In genomic region chr14:94936901-94937321, GRCh38 we compare ENCODE assay signal across 15 cellular contexts.
DNase-seq lines count a peak whose midpoint lies in the region; ATAC-seq, FAIRE-seq and TF ChIP-seq lines count a peak whose summit lies in the region.
"Had no signal": no experiment of that assay in that cellular context is flagged by ENCODE, and none has a peak within 500 bp of the region (broad histone marks: within the 10 kb centered on the region; RNA-seq: fewer than 3 reads in every experiment).

No MANE protein-coding gene starts in this region.

- H3K27ac Mint-ChIP-seq in GM23338, result no peak overlapping the region
- H3K27ac Mint-ChIP-seq: activated CD4-positive, alpha-beta memory T cell treated with anti-CD3 and anti-CD28 coated beads, Interleukin-2, amount 10 ng/mL, durations not matched to agents 7 days and 5 days; CD4-positive, alpha-beta T cell had no signal

- H4K91ac ChIP-seq in H1 (replicated peaks; ENCODE audit: insufficient read length, low read length), result no peak overlapping the region

- H4K20me1 ChIP-seq in GM23338 (replicated peaks; ENCODE audit: insufficient read depth) (no peaks in the 10 kb centered on the region), H1 (replicated peaks in 1 of 2; ENCODE audit: control insufficient read depth in 1 of 2, insufficient read depth in 2 of 2, low read length in 2 of 2) (peaks cover 0 to 6% of the 10 kb centered on the region in 2 experiments)

- H3K9me3 ChIP-seq in H1 (ENCODE audit: insufficient read depth in 2 of 2, low read depth in 1 of 2, low read length in 1 of 2) (no peaks in the 10 kb centered on the region; a peak in 1 of 4 replicates), mucosa of rectum (ENCODE audit: control insufficient read depth in 2 of 2, low read length in 2 of 2) (no peaks in the 10 kb centered on the region), subcutaneous abdominal adipose tissue (ENCODE audit: control insufficient read depth in 5 of 5, low read length in 5 of 5) (no peaks in the 10 kb centered on the region)

- H3K9ac ChIP-seq in H1 (replicated peaks in 1 of 4; ENCODE audit: extremely low read depth in 1 of 4, low read depth in 3 of 4, low read length in 3 of 4) (no peak overlapping the region), mucosa of rectum (ENCODE audit: low read depth in 1 of 2, low read length in 2 of 2) (no peak overlapping the region), subcutaneous abdominal adipose tissue (ENCODE audit: low read length in 5 of 5) (peak overlapping the region in 4 of 5 donors; percentile 35 to 76 (median 57))

- no peak overlapping the region for H2BK5ac ChIP-seq in H1 (ENCODE audit: low read depth, low read length)

- no peak overlapping the region for H4K5ac ChIP-seq in H1 (ENCODE audit: insufficient read length, low read depth, low read length)

- H2AFZ ChIP-seq in GM23338, result peak overlapping the region; percentile 63
- no peak overlapping the region for H2AFZ ChIP-seq in H1 (ENCODE audit: low read length)

- H3K18ac ChIP-seq in H1 (ENCODE audit: extremely low read depth, low read length), result no peak overlapping the region

- H3K27ac ChIP-seq in GM23338 (ENCODE audit: low read depth), result no peak overlapping the region
- H3K27ac ChIP-seq in H1 (ENCODE audit: low read depth, low read length), result no peak overlapping the region
- H3K27ac ChIP-seq in mucosa of rectum (ENCODE audit: low read depth in 2 of 2, low read length in 2 of 2), result peak overlapping the region; percentile 37 to 46
- peak overlapping the region; percentile 44 for H3K27ac ChIP-seq in subcutaneous abdominal adipose tissue (ENCODE audit: low read depth, low read length)
- no peak overlapping the region for H3K27ac ChIP-seq in brain microvascular endothelial cell

- H3K79me2 ChIP-seq in GM23338 (replicated peaks; ENCODE audit: insufficient read depth) (no peaks in the 10 kb centered on the region), H1 (ENCODE audit: control insufficient read depth in 1 of 2, insufficient read depth in 2 of 2, low read length in 2 of 2) (0 out of 4 replicates have a peak, but pooled peaks cover 0 to 3% of the 10 kb centered on the region in 2 experiments)

- no peak overlapping the region for H3K4ac ChIP-seq in H1 (replicated peaks; ENCODE audit: insufficient read length, low read depth, low read length)

- in situ Hi-C loops in brain microvascular endothelial cell (cut with HindIII; ENCODE audit: low pct_ligation_motif_present, low sequenced_read_pairs), result no loop called here

- no peak for TF ChIP-seq POLR2A in H1 (IDR thresholded peaks at IDR 0.05; ENCODE audit: control extremely low read depth in 1 of 2, low read depth in 2 of 2, low read length in 2 of 2)

- H3K36me3 ChIP-seq in GM23338 (ENCODE audit: insufficient read depth) (no peaks in the 10 kb centered on the region), H1 (ENCODE audit: control insufficient read depth in 2 of 4, insufficient read depth in 4 of 4, low read length in 3 of 4) (no peaks in the 10 kb centered on the region), mucosa of rectum (ENCODE audit: control insufficient read depth in 2 of 2, insufficient read depth in 2 of 2, low read length in 2 of 2) (no peaks in the 10 kb centered on the region), subcutaneous abdominal adipose tissue (ENCODE audit: control insufficient read depth in 5 of 5, insufficient read depth in 5 of 5, low read length in 5 of 5) (no peaks in the 10 kb centered on the region), brain microvascular endothelial cell (replicated peaks) (no peaks in the 10 kb centered on the region)

- H3K4me3 Mint-ChIP-seq in GM23338, result no peak overlapping the region
- H3K4me3 Mint-ChIP-seq: activated CD4-positive, alpha-beta memory T cell treated with anti-CD3 and anti-CD28 coated beads, Interleukin-2, amount 10 ng/mL, durations not matched to agents 7 days and 5 days; CD4-positive, alpha-beta T cell had no signal

- POLR2A ChIA-PET in H1 (lab: Charles Lee; ENCODE audit: partially characterized antibody), result no interaction called here

- H3K9me3 Mint-ChIP-seq in GM23338, result no peaks in the 10 kb centered on the region
- H3K9me3 Mint-ChIP-seq: activated CD4-positive, alpha-beta memory T cell treated with anti-CD3 and anti-CD28 coated beads, Interleukin-2, amount 10 ng/mL, durations not matched to agents 7 days and 5 days; CD4-positive, alpha-beta T cell had no signal

- no peaks in the 10 kb centered on the region for H3K27me3 ChIP-seq in GM23338 (ENCODE audit: insufficient read depth)
- H3K27me3 ChIP-seq in H1 (replicated peaks in 1 of 4; ENCODE audit: control insufficient read depth in 3 of 4, extremely low read depth in 1 of 4, insufficient read depth in 3 of 4, low read length in 3 of 4), result no peaks in the 10 kb centered on the region
- no peaks in the 10 kb centered on the region for H3K27me3 ChIP-seq in mucosa of rectum (ENCODE audit: control insufficient read depth in 2 of 2, insufficient read depth in 2 of 2, low read length in 2 of 2)
- no peaks in the 10 kb centered on the region for H3K27me3 ChIP-seq in subcutaneous abdominal adipose tissue (ENCODE audit: control insufficient read depth in 5 of 5, insufficient read depth in 4 of 5, low read length in 5 of 5)
- H3K27me3 ChIP-seq in brain microvascular endothelial cell (replicated peaks), result peaks cover 7% of the 10 kb centered on the region

- peak; percentile 27; the same call in 2 of the 3 replicates for ATAC-seq in GM23338
- no peak for ATAC-seq in GM21529 (IDR thresholded peaks at IDR 0.05; ENCODE audit: unreplicated experiment)

- no peaks in the 10 kb centered on the region for H3F3A ChIP-seq in GM23338 (replicated peaks; ENCODE audit: low read depth)

- TF ChIP-seq CTCF in GM23338 (conservative IDR thresholded peaks at IDR 0.05; ENCODE audit: low read depth in 2 of 2), result no peak
- no peak for TF ChIP-seq CTCF in H1 (IDR thresholded peaks at IDR 0.05; ENCODE audit: control extremely low read depth in 1 of 3, insufficient read depth in 1 of 3, low read depth in 1 of 3, low read length in 3 of 3)
- no peak for TF ChIP-seq CTCF in brain microvascular endothelial cell (IDR thresholded peaks at IDR 0.05; ENCODE audit: low read depth, low read length, missing control alignments)

- no peaks in the 10 kb centered on the region for H3K36me3 Mint-ChIP-seq in GM23338 (ENCODE audit: low read depth)

- H3K79me1 ChIP-seq in H1 (ENCODE audit: low read depth, low read length), result no peaks in the 10 kb centered on the region

- peaks cover 11% of the 10 kb centered on the region; the same call in 1 of the 2 replicates for H3K23me2 ChIP-seq in H1 (ENCODE audit: low read depth, low read length)

- H2BK15ac ChIP-seq in H1 (ENCODE audit: low read length), result no peak overlapping the region

- H3K9me2 ChIP-seq in GM23338 (ENCODE audit: insufficient read depth), result no peaks in the 10 kb centered on the region

- H3K27me3 Mint-ChIP-seq in GM23338 (ENCODE audit: insufficient read depth, low read depth, poor library complexity), result peaks cover 2% of the 10 kb centered on the region

- H3K4me3 ChIP-seq in GM23338 (no peak overlapping the region), H1 (ENCODE audit: extremely low read depth in 1 of 4, insufficient read depth in 2 of 4, low read depth in 3 of 4, low read length in 4 of 4) (no peak overlapping the region), mucosa of rectum (ENCODE audit: low read length in 2 of 2) (no peak overlapping the region), subcutaneous abdominal adipose tissue (ENCODE audit: low read depth in 1 of 5, low read length in 5 of 5) (peak overlapping the region in 3 of 5 donors; percentile 21 to 38 (median 23)), brain microvascular endothelial cell (ENCODE audit: low read depth, low read length) (no peak overlapping the region)

- H3K56ac ChIP-seq in H1 (replicated peaks; ENCODE audit: insufficient read length, low read depth, low read length), result no peak overlapping the region

- H3K14ac ChIP-seq in H1 (ENCODE audit: insufficient read length), result no peak overlapping the region

- WGBS in H1 (ENCODE audit: extremely low coverage in 1 of 2, insufficient coverage in 1 of 2, insufficient read length in 1 of 2, insufficient replicate concordance in 2 of 2, low coverage in 1 of 2, low lambda C conversion rate in 2 of 2, missing lambda C conversion rate in 1 of 2), 2 experiments, result 86% methylated on average over 16 of the region's 16 CpGs; no CpG with 5 or more reads in 1 of the 2 experiments

- no peak for DNase-seq in GM23338 (ENCODE audit: low spot score)
- no peak for DNase-seq in H1 (ENCODE audit: low read depth in 1 of 2, low spot score in 2 of 2)
- no peak for DNase-seq in stimulated activated CD4-positive, alpha-beta T cell treated with anti-CD3 and anti-CD28 coated beads, Interleukin-12 subunit alpha, Interleukin-12 subunit beta, amount 100 ng/mL, for 4 hours
- no peak for DNase-seq in stimulated activated CD4-positive, alpha-beta T cell treated with anti-CD3 and anti-CD28 coated beads, Interleukin-4, amount 100 ng/mL, for 4 hours
- DNase-seq in brain microvascular endothelial cell, result no peak
- DNase-seq: activated CD4-positive, alpha-beta memory T cell treated with anti-CD3 and anti-CD28 coated beads, Interleukin-2, amount 10 ng/mL, durations not matched to agents 7 days and 5 days; activated naive CD4-positive, alpha-beta T cell; CD4-positive, alpha-beta T cell; HCEC 1CT; NK-92 treated with Interleukin-12 subunit alpha and Interleukin-12 subunit beta, amount 100 ng/mL, for 24 hours; T-helper 1 cell had no signal

- H2AK5ac ChIP-seq in H1 (ENCODE audit: low read depth, low read length), result no peak overlapping the region

- no peaks in the 10 kb centered on the region for H3K4me1 Mint-ChIP-seq in GM23338
- H3K4me1 Mint-ChIP-seq: activated CD4-positive, alpha-beta memory T cell treated with anti-CD3 and anti-CD28 coated beads, Interleukin-2, amount 10 ng/mL, durations not matched to agents 7 days and 5 days had no signal

- no peak overlapping the region for H2BK20ac ChIP-seq in H1 (ENCODE audit: low read length)

- no peak for TF ChIP-seq RAD21 in H1 (IDR thresholded peaks at IDR 0.05 in 1 of 2, conservative IDR thresholded peaks at IDR 0.05 in 1 of 2; ENCODE audit: low read depth in 2 of 2, low read length in 2 of 2)

- CTCF ChIA-PET in H1 (lab: Charles Lee; ENCODE audit: partially characterized antibody), result no interaction called here

- no peak overlapping the region for H2BK120ac ChIP-seq in H1 (replicated peaks; ENCODE audit: low read depth, low read length)

- FAIRE-seq in H1 (lab: Jason Lieb, UNC), result no peak
- FAIRE-seq: frontal cortex had no signal

- H3K4me1 ChIP-seq in GM23338 (ENCODE audit: insufficient read depth) (no peaks in the 10 kb centered on the region), H1 (replicated peaks in 1 of 4; ENCODE audit: control insufficient read depth in 3 of 4, insufficient read depth in 4 of 4, low read length in 3 of 4) (no peaks in the 10 kb centered on the region), mucosa of rectum (ENCODE audit: control insufficient read depth in 2 of 2, insufficient read depth in 2 of 2, low read length in 2 of 2) (no peaks in the 10 kb centered on the region), subcutaneous abdominal adipose tissue (ENCODE audit: control insufficient read depth in 5 of 5, insufficient read depth in 5 of 5, low read length in 5 of 5) (peaks cover 0 to 34% (median 26%) of the 10 kb centered on the region in 5 donors)

- TF ChIP-seq EP300 in H1 (IDR thresholded peaks at IDR 0.05; ENCODE audit: borderline replicate concordance in 1 of 2, low read depth in 2 of 2, low read length in 2 of 2), result no peak

- no peak overlapping the region for H2BK12ac ChIP-seq in H1 (ENCODE audit: low read depth, low read length)

- no peak overlapping the region for H3K23ac ChIP-seq in H1 (ENCODE audit: insufficient read length)

- H3K4me2 ChIP-seq in GM23338 (no peak overlapping the region), H1 (ENCODE audit: insufficient read depth in 1 of 2, low read depth in 2 of 2, low read length in 2 of 2) (no peak overlapping the region)

- H4K8ac ChIP-seq in H1 (ENCODE audit: extremely low read depth, insufficient read depth, low read length), result peak overlapping the region; percentile 20; the same call in 1 of the 2 replicates

Comparison
In these comparisons a context has a peak if more than half of its experiments do, and no peak if none do; other contexts are left out.
1. H3K27ac ChIP-seq: peak in mucosa of rectum (2 of 2) and subcutaneous abdominal adipose tissue (single experiment); none in GM23338 (single experiment), H1 (single experiment) and brain microvascular endothelial cell (single experiment).
2. H3K4me3 ChIP-seq: peak in subcutaneous abdominal adipose tissue (3 of 5); none in GM23338 (single experiment), H1 (0 of 4), mucosa of rectum (0 of 2) and brain microvascular endothelial cell (single experiment).
3. H3K9ac ChIP-seq: peak in subcutaneous abdominal adipose tissue (4 of 5); none in H1 (0 of 4) and mucosa of rectum (0 of 2).